Comparison of ENCODE assay signal across 16 cellular contexts in genomic region chr1:3472906-3473305, GRCh38. TPM values are rescaled to one million over a fixed set of nuclear protein-coding genes. Genes with fewer than 3 reads are reported as not detected.
DNase-seq lines count a peak whose midpoint lies in the region; ATAC-seq, FAIRE-seq and TF ChIP-seq lines count a peak whose summit lies in the region.
"Had no signal": no experiment of that assay in that cellular context is flagged by ENCODE, and none has a peak within 500 bp of the region (broad histone marks: within the 10 kb centered on the region; RNA-seq: fewer than 3 reads in every experiment).

No MANE protein-coding gene starts in this region.

- H3K9me3 ChIP-seq in HepG2 (ENCODE audit: low read length) (no peaks in the 10 kb centered on the region), right lobe of liver (no peaks in the 10 kb centered on the region), H1 (ENCODE audit: insufficient read depth in 2 of 2, low read depth in 1 of 2, low read length in 1 of 2) (no peaks in the 10 kb centered on the region), mesenchymal stem cell (ENCODE audit: control insufficient read depth, low read length) (no peaks in the 10 kb centered on the region), tibial nerve (no peaks in the 10 kb centered on the region)
- H3K9me3 ChIP-seq: BLaER1, Peyer's patch had no signal

- H3K14ac ChIP-seq in H1 (ENCODE audit: insufficient read length) = no peak overlapping the region
- H3K14ac ChIP-seq in mesenchymal stem cell (ENCODE audit: low read length in 2 of 2) = no peak overlapping the region

- no peak overlapping the region for H3K18ac ChIP-seq in H1 (ENCODE audit: extremely low read depth, low read length)
- no peak overlapping the region for H3K18ac ChIP-seq in mesenchymal stem cell (ENCODE audit: low read depth in 1 of 2, low read length in 2 of 2)

- H3K4me3 ChIP-seq in HepG2 (replicated peaks in 1 of 3; ENCODE audit: insufficient read depth in 1 of 3, low read depth in 2 of 3, low read length in 3 of 3) (no peak overlapping the region), right lobe of liver (no peak overlapping the region), H1 (ENCODE audit: extremely low read depth in 1 of 4, insufficient read depth in 2 of 4, low read depth in 3 of 4, low read length in 4 of 4) (no peak overlapping the region), mesenchymal stem cell (ENCODE audit: insufficient read depth in 1 of 2, low read depth in 1 of 2, low read length in 2 of 2) (no peak overlapping the region), tibial nerve (no peak overlapping the region)
- H3K4me3 ChIP-seq: BLaER1, GM23248, Peyer's patch had no signal

- no peak for DNase-seq in HepG2 (ENCODE audit: low spot score)
- no peak for DNase-seq in right lobe of liver
- DNase-seq in H1 (ENCODE audit: low read depth in 1 of 2, low spot score in 2 of 2) = no peak
- no peak for DNase-seq in mesenchymal stem cell
- DNase-seq in tibial nerve (ENCODE audit: low spot score in 2 of 2) = no peak
- DNase-seq in NCI-H1105 (lab: John Stamatoyannopoulos, UW) = no peak
- DNase-seq: CD8-positive, alpha-beta T cell; NCI-H1092; NCI-H524; SHP77 treated with DMSO at 0.1 percent for 48 hours had no signal

- H4K20me1 ChIP-seq in HepG2 (ENCODE audit: insufficient read depth, low read length) = no peaks in the 10 kb centered on the region
- H4K20me1 ChIP-seq in H1 (replicated peaks in 1 of 2; ENCODE audit: control insufficient read depth in 1 of 2, insufficient read depth in 2 of 2, low read length in 2 of 2) = peaks cover 0 to 11% of the 10 kb centered on the region in 2 experiments
- H4K20me1 ChIP-seq: BLaER1 had no signal

- CTCF ChIA-PET in HepG2 (lab: Yijun Ruan, JAX; ENCODE audit: low intra/inter-chr PET ratio, low total read pairs) (interaction anchor here (3.4 kb wide), 1 partner anchor 20 kb away, joined by 57 read pairs; the partner anchor contains the start of gene ARHGEF16), H1 (lab: Charles Lee; ENCODE audit: partially characterized antibody) (interaction anchor here (0.7 to 3.1 kb wide), 12 partner anchors 9 to 254 kb away, joined by 3 to 39 read pairs (median 7); no protein-coding TSS in a partner anchor)

- POLR2A ChIA-PET in HepG2 (lab: Yijun Ruan, JAX) (interaction anchor here (3.2 kb wide), 1 partner anchor 15 kb away, joined by 282 read pairs; the partner anchor contains the start of gene ARHGEF16), H1 (lab: Charles Lee; ENCODE audit: partially characterized antibody) (interaction anchor here (1.0 to 3.7 kb wide), 4 partner anchors 8 to 24 kb away, joined by 3 to 26 read pairs (median 5); partner anchors contain the start of gene ARHGEF16)

- H3K23ac ChIP-seq in H1 (ENCODE audit: insufficient read length) (no peak overlapping the region), mesenchymal stem cell (ENCODE audit: low read length in 2 of 2) (no peak overlapping the region)

- H4K5ac ChIP-seq in H1 (ENCODE audit: insufficient read length, low read depth, low read length) = no peak overlapping the region

- H3K9ac ChIP-seq in HepG2 (ENCODE audit: insufficient read depth, low read depth, low read length) (no peak overlapping the region), H1 (replicated peaks in 1 of 4; ENCODE audit: extremely low read depth in 1 of 4, low read depth in 3 of 4, low read length in 3 of 4) (no peak overlapping the region), mesenchymal stem cell (ENCODE audit: low read length) (no peak overlapping the region)
- H3K9ac ChIP-seq: BLaER1, GM23248, KMS-11 had no signal

- 0 out of 2 replicates have a peak overlapping the region, but pooled peaks have one; percentile 17 for H2BK12ac ChIP-seq in H1 (ENCODE audit: low read depth, low read length)
- no peak overlapping the region for H2BK12ac ChIP-seq in mesenchymal stem cell (ENCODE audit: low read length in 2 of 2)

- in situ Hi-C loops in HepG2 (cut with HindIII; ENCODE audit: extremely low pct_ligation_motif_present, low pct_unique_long_range_greater_than_20kb) = no loop called here

- H3K4me2 ChIP-seq in HepG2 (ENCODE audit: low read depth, low read length) = no peak overlapping the region
- no peak overlapping the region for H3K4me2 ChIP-seq in H1 (ENCODE audit: insufficient read depth in 1 of 2, low read depth in 2 of 2, low read length in 2 of 2)
- H3K4me2 ChIP-seq in mesenchymal stem cell (ENCODE audit: low read length, poor library complexity, severe bottlenecking) = peak overlapping the region; percentile 24
- H3K4me2 ChIP-seq: KMS-11 had no signal

- no peak overlapping the region for H3K4ac ChIP-seq in H1 (replicated peaks; ENCODE audit: insufficient read length, low read depth, low read length)
- no peak overlapping the region for H3K4ac ChIP-seq in mesenchymal stem cell (ENCODE audit: low read depth in 1 of 2, low read length in 2 of 2)

- TF ChIP-seq CTCF in HepG2 (CRISPR knock-in tag; IDR thresholded peaks at IDR 0.05) (no peak), right lobe of liver (IDR thresholded peaks at IDR 0.05) (no peak), H1 (IDR thresholded peaks at IDR 0.05; ENCODE audit: control extremely low read depth in 1 of 3, insufficient read depth in 1 of 3, low read depth in 1 of 3, low read length in 3 of 3) (no peak), tibial nerve (IDR thresholded peaks at IDR 0.05) (no peak)

- FAIRE-seq in HepG2 (lab: Jason Lieb, UNC) (no peak), H1 (lab: Jason Lieb, UNC) (no peak)

- H4K91ac ChIP-seq in H1 (replicated peaks; ENCODE audit: insufficient read length, low read length) (no peak overlapping the region), mesenchymal stem cell (ENCODE audit: low read length) (no peak overlapping the region)

- H2BK15ac ChIP-seq in H1 (ENCODE audit: low read length) (no peak overlapping the region), mesenchymal stem cell (ENCODE audit: low read depth, poor library complexity, severe bottlenecking) (no peak overlapping the region)

- no peak overlapping the region for H2AK5ac ChIP-seq in H1 (ENCODE audit: low read depth, low read length)
- no peak overlapping the region for H2AK5ac ChIP-seq in mesenchymal stem cell (ENCODE audit: low read length, severe bottlenecking)

- H3K4me1 ChIP-seq in HepG2 (ENCODE audit: insufficient read depth, low read length) (peaks cover 26% of the 10 kb centered on the region), right lobe of liver (no peaks in the 10 kb centered on the region), H1 (replicated peaks in 1 of 4; ENCODE audit: control insufficient read depth in 3 of 4, insufficient read depth in 4 of 4, low read length in 3 of 4) (peaks cover 0 to 22% (median 16%) of the 10 kb centered on the region in 4 experiments; a peak in 6 of 7 replicates), mesenchymal stem cell (ENCODE audit: control insufficient read depth, insufficient read depth, low read depth, low read length) (peaks cover 52% of the 10 kb centered on the region), tibial nerve (peaks cover 0 to 63% (median 34%) of the 10 kb centered on the region in 4 donors)

- TF ChIP-seq RAD21 in HepG2 (CRISPR knock-in tag; IDR thresholded peaks at IDR 0.05) (no peak), H1 (IDR thresholded peaks at IDR 0.05 in 1 of 2, conservative IDR thresholded peaks at IDR 0.05 in 1 of 2; ENCODE audit: low read depth in 2 of 2, low read length in 2 of 2) (no peak)

- no peak overlapping the region for H2AFZ ChIP-seq in HepG2 (ENCODE audit: low read length)
- no peak overlapping the region for H2AFZ ChIP-seq in H1 (ENCODE audit: low read length)
- peak overlapping the region; percentile 11 for H2AFZ ChIP-seq in mesenchymal stem cell (ENCODE audit: low read depth, low read length)
- H2AFZ ChIP-seq: GM23248 had no signal

- no peak overlapping the region for H2BK20ac ChIP-seq in H1 (ENCODE audit: low read length)

- intact Hi-C loops in HepG2 (cut with micrococcal nuclease; ENCODE audit: unreplicated experiment) (no loop called here), right lobe of liver (cut with DNase I) (no loop called here)

- no peak for TF ChIP-seq POLR2A in HepG2 (IDR thresholded peaks at IDR 0.05; ENCODE audit: insufficient read depth in 1 of 2, low read depth in 2 of 2, low read length in 2 of 2)
- TF ChIP-seq POLR2A in right lobe of liver (IDR thresholded peaks at IDR 0.05) = no peak
- no peak for TF ChIP-seq POLR2A in H1 (IDR thresholded peaks at IDR 0.05; ENCODE audit: control extremely low read depth in 1 of 2, low read depth in 2 of 2, low read length in 2 of 2)
- no peak for TF ChIP-seq POLR2A in tibial nerve (IDR thresholded peaks at IDR 0.05)

- H3K79me2 ChIP-seq in HepG2 (ENCODE audit: insufficient read depth, low read length) = no peaks in the 10 kb centered on the region
- no peaks in the 10 kb centered on the region for H3K79me2 ChIP-seq in H1 (ENCODE audit: control insufficient read depth in 1 of 2, insufficient read depth in 2 of 2, low read length in 2 of 2)

- H2BK5ac ChIP-seq in H1 (ENCODE audit: low read depth, low read length) (no peak overlapping the region), mesenchymal stem cell (ENCODE audit: low read depth, low read length, poor library complexity, severe bottlenecking) (no peak overlapping the region)

- no peak overlapping the region for H3K56ac ChIP-seq in H1 (replicated peaks; ENCODE audit: insufficient read length, low read depth, low read length)

- H3K27me3 ChIP-seq in HepG2 (ENCODE audit: control insufficient read depth in 1 of 2, insufficient read depth in 2 of 2, low read length in 2 of 2) (no peaks in the 10 kb centered on the region), right lobe of liver (no peaks in the 10 kb centered on the region), H1 (replicated peaks in 1 of 4; ENCODE audit: control insufficient read depth in 3 of 4, extremely low read depth in 1 of 4, insufficient read depth in 3 of 4, low read length in 3 of 4) (no peaks in the 10 kb centered on the region), mesenchymal stem cell (ENCODE audit: control insufficient read depth in 1 of 2, insufficient read depth in 1 of 2, low read length in 2 of 2) (peaks cover 0 to 44% of the 10 kb centered on the region in 2 experiments), tibial nerve (no peaks in the 10 kb centered on the region)
- H3K27me3 ChIP-seq: Peyer's patch had no signal

- H3K27ac ChIP-seq in HepG2 (ENCODE audit: extremely low read length, insufficient read depth, low read length) = no peak overlapping the region
- H3K27ac ChIP-seq in right lobe of liver = no peak overlapping the region
- H3K27ac ChIP-seq in H1 (ENCODE audit: low read depth, low read length) = no peak overlapping the region
- no peak overlapping the region for H3K27ac ChIP-seq in mesenchymal stem cell (ENCODE audit: low read length, poor library complexity, severe bottlenecking)
- peak overlapping the region; percentile 58 to 92 (median 76) for H3K27ac ChIP-seq in tibial nerve
- H3K27ac ChIP-seq: GM23248, KMS-11, Peyer's patch had no signal

- WGBS in HepG2 (ENCODE audit: low lambda C conversion rate) = 100% methylated on average over 10 of the region's 17 CpGs
- WGBS in right lobe of liver (ENCODE audit: insufficient coverage, low coverage, low lambda C conversion rate, missing lambda C conversion rate) = no CpG with 5 or more reads among the region's 17 CpGs
- 92% methylated on average over 16 of the region's 17 CpGs; no CpG with 5 or more reads in 1 of the 2 experiments for WGBS in H1 (ENCODE audit: extremely low coverage in 1 of 2, insufficient coverage in 1 of 2, insufficient read length in 1 of 2, insufficient replicate concordance in 2 of 2, low coverage in 1 of 2, low lambda C conversion rate in 2 of 2, missing lambda C conversion rate in 1 of 2), 2 experiments
- WGBS in mesenchymal stem cell = 93% methylated on average over 17 of the region's 17 CpGs
- WGBS in tibial nerve, 2 donors = 60 to 76% methylated on average over 9 to 17 of the region's 17 CpGs

- no TSS peak for BruUV-seq in HepG2 (replicated peaks; lab: Mats Ljungman, UMichigan)

- H3K36me3 ChIP-seq in HepG2 (replicated peaks in 1 of 2; ENCODE audit: control insufficient read depth in 1 of 2, insufficient read depth in 2 of 2, low read length in 2 of 2) (peaks cover 10 to 14% of the 10 kb centered on the region in 2 experiments; a peak in 3 of 5 replicates), right lobe of liver (no peaks in the 10 kb centered on the region), H1 (ENCODE audit: control insufficient read depth in 2 of 4, insufficient read depth in 4 of 4, low read length in 3 of 4) (peaks cover 0 to 17% (median 4%) of the 10 kb centered on the region in 4 experiments; a peak in 5 of 8 replicates), mesenchymal stem cell (ENCODE audit: control insufficient read depth in 1 of 2, insufficient read depth in 2 of 2, low read depth in 1 of 2, low read length in 2 of 2) (no peaks in the 10 kb centered on the region), tibial nerve (peaks cover 0 to 9% (median 0%) of the 10 kb centered on the region in 3 donors)
- H3K36me3 ChIP-seq: BLaER1 had no signal

- H3K23me2 ChIP-seq in H1 (ENCODE audit: low read depth, low read length) = peaks cover 5% of the 10 kb centered on the region; the same call in 1 of the 2 replicates

- H2BK120ac ChIP-seq in H1 (replicated peaks; ENCODE audit: low read depth, low read length) (no peak overlapping the region), mesenchymal stem cell (ENCODE audit: low read depth, low read length) (no peak overlapping the region)

- ATAC-seq in HepG2 (no peak), right lobe of liver (no peak), GM19328 (IDR thresholded peaks at IDR 0.05; ENCODE audit: unreplicated experiment) (no peak), GM18520 (IDR thresholded peaks at IDR 0.05; ENCODE audit: unreplicated experiment) (no peak)
- ATAC-seq: CD8-positive, alpha-beta T cell had no signal

- no peak for TF ChIP-seq EP300 in HepG2 (IDR thresholded peaks at IDR 0.05; ENCODE audit: low read depth in 2 of 2, low read length in 2 of 2)
- no peak for TF ChIP-seq EP300 in HepG2 (CRISPR knock-in tag; IDR thresholded peaks at IDR 0.05; ENCODE audit: borderline replicate concordance)
- no peak for TF ChIP-seq EP300 in H1 (IDR thresholded peaks at IDR 0.05; ENCODE audit: borderline replicate concordance in 1 of 2, low read depth in 2 of 2, low read length in 2 of 2)
- no peak for TF ChIP-seq EP300 in tibial nerve (IDR thresholded peaks at IDR 0.05)

- H4K8ac ChIP-seq in H1 (ENCODE audit: extremely low read depth, insufficient read depth, low read length) (no peak overlapping the region), mesenchymal stem cell (ENCODE audit: low read length) (no peak overlapping the region)

- no peaks in the 10 kb centered on the region; the same call in 1 of the 2 replicates for H3K79me1 ChIP-seq in H1 (ENCODE audit: low read depth, low read length)
- no peaks in the 10 kb centered on the region for H3K79me1 ChIP-seq in mesenchymal stem cell (replicated peaks; ENCODE audit: low read length, poor library complexity, severe bottlenecking)

RNA-seq across cellular contexts. Expression of gene ARHGEF16, which starts 18.4 kb away (rescaled TPM):
- total RNA-seq in HepG2 (2016; rRNA removed; fragmentation: Illumina TruSeq; extraction: Trizol) = 15.9 and 20.3 TPM in 2 replicates
- total RNA-seq in HepG2 (2016; cell fraction: cytosol; rRNA removed; fragmentation: Illumina TruSeq; extraction: Trizol; ENCODE audit: low read depth) = 6.0 and 6.6 TPM in 2 replicates
- 14.5 and 24.2 TPM in 2 replicates for total RNA-seq in HepG2 (2016; cell fraction: insoluble cytoplasmic fraction; rRNA removed; fragmentation: Illumina TruSeq; extraction: Trizol)
- total RNA-seq in HepG2 (2016; cell fraction: membrane; rRNA removed; fragmentation: Illumina TruSeq; extraction: Trizol) = 7.4 and 7.6 TPM in 2 replicates
- total RNA-seq in HepG2 (2016; cell fraction: nucleus; rRNA removed; fragmentation: Illumina TruSeq; extraction: Trizol) = 21.4 and 22.0 TPM in 2 replicates
- polyA plus RNA-seq in HepG2 (2011; rRNA removed) = 39.9 and 59.7 TPM in 2 replicates
- polyA plus RNA-seq in HepG2 (2011; cell fraction: cytosol; rRNA removed) = 23.3 and 35.8 TPM in 2 replicates
- 382 and 454 TPM in 2 replicates for polyA plus RNA-seq in HepG2 (2011; cell fraction: nucleus; rRNA removed)
- polyA plus RNA-seq in HepG2 (2012) = 19.7 and 28.0 TPM in 2 replicates
- 2.5 and 2.8 TPM in 2 replicates for polyA plus RNA-seq in HepG2 (2016; cell fraction: cytosol; fragmentation: Illumina TruSeq; extraction: Trizol; ENCODE audit: low read depth)
- polyA plus RNA-seq in HepG2 (2016; cell fraction: insoluble cytoplasmic fraction; fragmentation: Illumina TruSeq; extraction: Trizol; ENCODE audit: low read depth) = 12.5 and 17.8 TPM in 2 replicates
- 4.2 and 4.8 TPM in 2 replicates for polyA plus RNA-seq in HepG2 (2016; cell fraction: membrane; fragmentation: Illumina TruSeq; extraction: Trizol; ENCODE audit: low read depth)
- 58.7 and 59.2 TPM in 2 replicates for polyA plus RNA-seq in HepG2 (2016; cell fraction: nucleus; fragmentation: Illumina TruSeq; extraction: Trizol; ENCODE audit: insufficient read depth, low read depth)
- polyA minus RNA-seq in HepG2 (2011; rRNA and poly(A)+ RNA removed; ENCODE audit: low replicate concordance) = 30.5 and 69.1 TPM in 2 replicates
- 13.4 and 17.4 TPM in 2 replicates for polyA minus RNA-seq in HepG2 (2011; cell fraction: cytosol; rRNA and poly(A)+ RNA removed)
- polyA minus RNA-seq in HepG2 (2011; cell fraction: nucleus; rRNA and poly(A)+ RNA removed) = 38.4 and 41.6 TPM in 2 replicates
- 10 to 100 TPM in 2 of 6 experiments, 1 to 10 TPM in 4; 2.1 to 16.3 (median 7.5) TPM for total RNA-seq in right lobe of liver
- total RNA-seq in H1 (2021; fragmentation: NEBNext Ultra II Directional; extraction: Animal tissue kit (Norgen Biotek cat#: 25700)) = 20.0 and 20.7 TPM in 2 replicates
- 18.3 and 25.0 TPM in 2 replicates for polyA plus RNA-seq in H1 (2011; rRNA removed)
- polyA plus RNA-seq in H1 (2011; cell fraction: cytosol; rRNA removed) = 20.5 TPM
- polyA plus RNA-seq in H1 (2011; cell fraction: nucleus; rRNA removed) = 55.6 TPM
- polyA plus RNA-seq in H1 (2012, experiment 1 of 2) = 11.4 to 18.1 TPM (median 16.6 TPM) in 4 replicates
- polyA plus RNA-seq in H1 (2012, experiment 2 of 2) = 15.7 TPM
- 8.9 TPM for polyA plus RNA-seq in H1 (2013, experiment 1 of 2)
- 7.8 TPM for polyA plus RNA-seq in H1 (2013, experiment 2 of 2)
- polyA minus RNA-seq in H1 (2011; rRNA and poly(A)+ RNA removed) = 32.5 and 33.4 TPM in 2 replicates
- 10.1 TPM for polyA minus RNA-seq in H1 (2011; cell fraction: cytosol; rRNA and poly(A)+ RNA removed)
- 24.2 TPM for polyA minus RNA-seq in H1 (2011; cell fraction: nucleus; rRNA and poly(A)+ RNA removed)
- polyA plus RNA-seq in mesenchymal stem cell (2013, experiment 1 of 2) = 0.73 TPM
- 0.49 TPM for polyA plus RNA-seq in mesenchymal stem cell (2013, experiment 2 of 2)
- 10 to 100 TPM; 10.0 to 19.2 (median 17.1) TPM for total RNA-seq in tibial nerve
- total RNA-seq: CD8-positive, alpha-beta T cell; GM23248 had no signal
- polyA plus RNA-seq: GM23248 had no signal

Comparison
In these comparisons a context has a peak if more than half of its experiments do, and no peak if none do; other contexts are left out.
1. H3K27ac ChIP-seq: peak in tibial nerve (4 of 4); none in HepG2 (single experiment), right lobe of liver (0 of 3), H1 (single experiment) and mesenchymal stem cell (single experiment).